1 cellular context compared by ENCODE assay signal in the genomic region with DNA sequence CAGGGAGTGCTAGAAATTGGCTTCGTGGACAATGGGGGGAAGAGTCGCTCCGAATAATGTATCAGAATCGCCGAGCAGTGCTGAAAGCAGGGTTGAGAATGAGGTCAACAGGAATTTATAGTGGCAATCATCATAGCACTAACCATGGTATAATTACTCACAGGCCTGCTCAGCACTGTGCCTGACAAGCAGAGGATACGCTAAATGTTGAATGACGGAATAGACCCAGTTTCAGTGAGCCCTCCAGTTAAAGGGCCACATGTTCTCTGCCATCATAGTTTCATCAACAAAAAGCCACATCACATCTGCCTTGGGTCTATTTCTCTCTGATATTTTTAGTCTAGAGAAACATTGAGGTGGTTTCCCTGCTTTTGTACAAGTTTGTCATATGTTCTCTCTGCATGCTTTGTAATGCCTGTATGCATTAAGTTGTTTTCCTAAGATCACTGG.
TF ChIP-seq lines count a peak whose summit lies in the region.

No MANE protein-coding gene starts in this region.

TF ChIP-seq in HEK293, 187 proteins besides CTCF, POLR2A, EP300 and RAD21 (continued from another document):
- TF ChIP-seq, protein P1, sequence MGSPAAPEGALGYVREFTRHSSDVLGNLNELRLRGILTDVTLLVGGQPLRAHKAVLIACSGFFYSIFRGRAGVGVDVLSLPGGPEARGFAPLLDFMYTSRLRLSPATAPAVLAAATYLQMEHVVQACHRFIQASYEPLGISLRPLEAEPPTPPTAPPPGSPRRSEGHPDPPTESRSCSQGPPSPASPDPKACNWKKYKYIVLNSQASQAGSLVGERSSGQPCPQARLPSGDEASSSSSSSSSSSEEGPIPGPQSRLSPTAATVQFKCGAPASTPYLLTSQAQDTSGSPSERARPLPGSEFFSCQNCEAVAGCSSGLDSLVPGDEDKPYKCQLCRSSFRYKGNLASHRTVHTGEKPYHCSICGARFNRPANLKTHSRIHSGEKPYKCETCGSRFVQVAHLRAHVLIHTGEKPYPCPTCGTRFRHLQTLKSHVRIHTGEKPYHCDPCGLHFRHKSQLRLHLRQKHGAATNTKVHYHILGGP (tag by site-specific recombination; IDR thresholded peaks at IDR 0.05), result no peak
- peak; percentile 30; the same call in 1 of the 2 replicates for TF ChIP-seq ZNF394 (tag by site-specific recombination; IDR thresholded peaks at IDR 0.05; ENCODE audit: borderline replicate concordance)
- TF ChIP-seq ZNF660 (tag by site-specific recombination; IDR thresholded peaks at IDR 0.05), result peak; percentile 97
- TF ChIP-seq ZNF585B (tag by site-specific recombination; IDR thresholded peaks at IDR 0.05), result no peak
- TF ChIP-seq, protein P2, sequence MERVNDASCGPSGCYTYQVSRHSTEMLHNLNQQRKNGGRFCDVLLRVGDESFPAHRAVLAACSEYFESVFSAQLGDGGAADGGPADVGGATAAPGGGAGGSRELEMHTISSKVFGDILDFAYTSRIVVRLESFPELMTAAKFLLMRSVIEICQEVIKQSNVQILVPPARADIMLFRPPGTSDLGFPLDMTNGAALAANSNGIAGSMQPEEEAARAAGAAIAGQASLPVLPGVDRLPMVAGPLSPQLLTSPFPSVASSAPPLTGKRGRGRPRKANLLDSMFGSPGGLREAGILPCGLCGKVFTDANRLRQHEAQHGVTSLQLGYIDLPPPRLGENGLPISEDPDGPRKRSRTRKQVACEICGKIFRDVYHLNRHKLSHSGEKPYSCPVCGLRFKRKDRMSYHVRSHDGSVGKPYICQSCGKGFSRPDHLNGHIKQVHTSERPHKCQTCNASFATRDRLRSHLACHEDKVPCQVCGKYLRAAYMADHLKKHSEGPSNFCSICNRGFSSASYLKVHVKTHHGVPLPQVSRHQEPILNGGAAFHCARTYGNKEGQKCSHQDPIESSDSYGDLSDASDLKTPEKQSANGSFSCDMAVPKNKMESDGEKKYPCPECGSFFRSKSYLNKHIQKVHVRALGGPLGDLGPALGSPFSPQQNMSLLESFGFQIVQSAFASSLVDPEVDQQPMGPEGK (tag by site-specific recombination; IDR thresholded peaks at IDR 0.05), result peak; percentile 64
- no peak for TF ChIP-seq ZNF76 (tag by site-specific recombination; IDR thresholded peaks at IDR 0.05; ENCODE audit: borderline replicate concordance, low read depth)
- TF ChIP-seq ZBTB8A (tag by site-specific recombination; IDR thresholded peaks at IDR 0.05), result peak; percentile 35
- no peak for TF ChIP-seq ZNF354C (tag by site-specific recombination; IDR thresholded peaks at IDR 0.05; ENCODE audit: borderline replicate concordance, low read depth)
- peak; percentile 99 for TF ChIP-seq ZNF266 (tag by site-specific recombination; IDR thresholded peaks at IDR 0.05; ENCODE audit: low read depth)
- peak; percentile 61 for TF ChIP-seq FEZF1 (tag by site-specific recombination; IDR thresholded peaks at IDR 0.05)
- TF ChIP-seq ZNF776 (tag by site-specific recombination; IDR thresholded peaks at IDR 0.05; ENCODE audit: borderline replicate concordance), result no peak
- no peak for TF ChIP-seq ZSCAN16 (tag by site-specific recombination; IDR thresholded peaks at IDR 0.05)
- peak; percentile 86; the same call in 1 of the 2 replicates for TF ChIP-seq ZNF324 (tag by site-specific recombination; IDR thresholded peaks at IDR 0.05)
- peak; percentile 81; the same call in 1 of the 2 replicates for TF ChIP-seq ZSCAN23 (tag by site-specific recombination; IDR thresholded peaks at IDR 0.05)
- TF ChIP-seq, protein P3, sequence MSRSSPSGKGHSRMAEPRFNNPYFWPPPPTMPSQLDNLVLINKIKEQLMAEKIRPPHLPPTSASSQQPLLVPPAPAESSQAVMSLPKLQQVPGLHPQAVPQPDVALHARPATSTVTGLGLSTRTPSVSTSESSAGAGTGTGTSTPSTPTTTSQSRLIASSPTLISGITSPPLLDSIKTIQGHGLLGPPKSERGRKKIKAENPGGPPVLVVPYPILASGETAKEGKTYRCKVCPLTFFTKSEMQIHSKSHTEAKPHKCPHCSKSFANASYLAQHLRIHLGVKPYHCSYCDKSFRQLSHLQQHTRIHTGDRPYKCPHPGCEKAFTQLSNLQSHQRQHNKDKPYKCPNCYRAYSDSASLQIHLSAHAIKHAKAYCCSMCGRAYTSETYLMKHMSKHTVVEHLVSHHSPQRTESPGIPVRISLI (tag by site-specific recombination; IDR thresholded peaks at IDR 0.05), result no peak
- no peak for TF ChIP-seq ZNF423 (tag by site-specific recombination; IDR thresholded peaks at IDR 0.05)
- TF ChIP-seq, protein P4, sequence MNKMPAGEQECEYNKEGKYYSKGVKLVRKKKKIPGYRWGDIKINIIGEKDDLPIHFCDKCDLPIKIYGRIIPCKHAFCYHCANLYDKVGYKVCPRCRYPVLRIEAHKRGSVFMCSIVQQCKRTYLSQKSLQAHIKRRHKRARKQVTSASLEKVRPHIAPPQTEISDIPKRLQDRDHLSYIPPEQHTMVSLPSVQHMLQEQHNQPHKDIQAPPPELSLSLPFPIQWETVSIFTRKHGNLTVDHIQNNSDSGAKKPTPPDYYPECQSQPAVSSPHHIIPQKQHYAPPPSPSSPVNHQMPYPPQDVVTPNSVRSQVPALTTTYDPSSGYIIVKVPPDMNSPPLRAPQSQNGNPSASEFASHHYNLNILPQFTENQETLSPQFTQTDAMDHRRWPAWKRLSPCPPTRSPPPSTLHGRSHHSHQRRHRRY (tag by site-specific recombination; IDR thresholded peaks at IDR 0.05), result no peak
- no peak for TF ChIP-seq ZNF561 (tag by site-specific recombination; IDR thresholded peaks at IDR 0.05; ENCODE audit: borderline replicate concordance)
- TF ChIP-seq, protein P5, sequence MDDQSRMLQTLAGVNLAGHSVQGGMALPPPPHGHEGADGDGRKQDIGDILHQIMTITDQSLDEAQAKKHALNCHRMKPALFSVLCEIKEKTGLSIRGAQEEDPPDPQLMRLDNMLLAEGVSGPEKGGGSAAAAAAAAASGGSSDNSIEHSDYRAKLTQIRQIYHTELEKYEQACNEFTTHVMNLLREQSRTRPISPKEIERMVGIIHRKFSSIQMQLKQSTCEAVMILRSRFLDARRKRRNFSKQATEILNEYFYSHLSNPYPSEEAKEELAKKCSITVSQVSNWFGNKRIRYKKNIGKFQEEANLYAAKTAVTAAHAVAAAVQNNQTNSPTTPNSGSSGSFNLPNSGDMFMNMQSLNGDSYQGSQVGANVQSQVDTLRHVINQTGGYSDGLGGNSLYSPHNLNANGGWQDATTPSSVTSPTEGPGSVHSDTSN (CRISPR knock-in tag; IDR thresholded peaks at IDR 0.05), result no peak
- TF ChIP-seq, protein P6, sequence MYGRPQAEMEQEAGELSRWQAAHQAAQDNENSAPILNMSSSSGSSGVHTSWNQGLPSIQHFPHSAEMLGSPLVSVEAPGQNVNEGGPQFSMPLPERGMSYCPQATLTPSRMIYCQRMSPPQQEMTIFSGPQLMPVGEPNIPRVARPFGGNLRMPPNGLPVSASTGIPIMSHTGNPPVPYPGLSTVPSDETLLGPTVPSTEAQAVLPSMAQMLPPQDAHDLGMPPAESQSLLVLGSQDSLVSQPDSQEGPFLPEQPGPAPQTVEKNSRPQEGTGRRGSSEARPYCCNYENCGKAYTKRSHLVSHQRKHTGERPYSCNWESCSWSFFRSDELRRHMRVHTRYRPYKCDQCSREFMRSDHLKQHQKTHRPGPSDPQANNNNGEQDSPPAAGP (tag by site-specific recombination; IDR thresholded peaks at IDR 0.05), result peak; percentile 86
- peak; percentile 92 for TF ChIP-seq ZBTB21 (tag by site-specific recombination; IDR thresholded peaks at IDR 0.05)
- TF ChIP-seq WT1 (tag by site-specific recombination; IDR thresholded peaks at IDR 0.05), result peak; percentile 69
- TF ChIP-seq REPIN1 (tag by site-specific recombination; IDR thresholded peaks at IDR 0.05; ENCODE audit: low read depth), result no peak
